17 cellular contexts compared by ENCODE assay signal in genomic region chr19:34904846-34905527, GRCh38. TPM values are rescaled to one million over a fixed set of nuclear protein-coding genes. Genes with fewer than 3 reads are reported as not detected.
DNase-seq lines count a peak whose midpoint lies in the region; ATAC-seq and TF ChIP-seq lines count a peak whose summit lies in the region.
"Had no signal": no experiment of that assay in that cellular context is flagged by ENCODE, and none has a peak within 500 bp of the region (broad histone marks: within the 10 kb centered on the region; RNA-seq: fewer than 3 reads in every experiment).

No MANE protein-coding gene starts in this region.

- peaks cover 2% of the 10 kb centered on the region for H3K36me3 Mint-ChIP-seq in T-helper 1 cell treated with Interleukin-12 subunit alpha and Interleukin-12 subunit beta and Interleukin-4 antibody, amounts not matched to agents 30 μg/mL and 1 μg/mL, for 36 hours (ENCODE audit: low read depth)
- no peaks in the 10 kb centered on the region for H3K36me3 Mint-ChIP-seq in brain

- no peak overlapping the region for H4K8ac ChIP-seq in mesendoderm (ENCODE audit: low read depth, low read length)

- no peaks in the 10 kb centered on the region for H3K79me1 ChIP-seq in mesendoderm (ENCODE audit: low read length)

- peak overlapping the region; percentile 10 for H3K4me3 ChIP-seq in mesendoderm (ENCODE audit: low read length)
- H3K4me3 ChIP-seq: gastrocnemius medialis, PC-9 had no signal

- ATAC-seq in HG03342 (IDR thresholded peaks at IDR 0.05; ENCODE audit: unreplicated experiment) (no peak), GM18498 (IDR thresholded peaks at IDR 0.05; ENCODE audit: unreplicated experiment) (no peak)
- ATAC-seq: gastrocnemius medialis, left colon, sciatic nerve had no signal

- no peak overlapping the region for H4K5ac ChIP-seq in mesendoderm (ENCODE audit: low read length)

- peaks cover 17% of the 10 kb centered on the region for H3K9me3 Mint-ChIP-seq in T-helper 1 cell treated with Interleukin-12 subunit alpha and Interleukin-12 subunit beta and Interleukin-4 antibody, amounts not matched to agents 30 μg/mL and 1 μg/mL, for 36 hours
- peaks cover 0 to 9% (median 2%) of the 10 kb centered on the region in 5 experiments for H3K9me3 Mint-ChIP-seq in brain

- no peak overlapping the region for H3K4me3 Mint-ChIP-seq in T-helper 1 cell treated with Interleukin-12 subunit alpha and Interleukin-12 subunit beta and Interleukin-4 antibody, amounts not matched to agents 30 μg/mL and 1 μg/mL, for 36 hours
- peak overlapping the region in 3 of 5 experiments; percentile 33 to 51 (median 49) for H3K4me3 Mint-ChIP-seq in brain

- no peak overlapping the region for H3K4ac ChIP-seq in mesendoderm (ENCODE audit: low read depth, low read length)

- no CpG with 5 or more reads among the region's 53 CpGs for WGBS in mesendoderm (ENCODE audit: extremely low coverage, insufficient coverage, low lambda C conversion rate)

- no peak overlapping the region for H2BK15ac ChIP-seq in mesendoderm (replicated peaks; ENCODE audit: low read depth)

- peak overlapping the region; percentile 58 for H3K4me2 ChIP-seq in mesendoderm (ENCODE audit: low read length)
- H3K4me2 ChIP-seq: PC-9 had no signal

- no peak for TF ChIP-seq CTCF in brain (conservative IDR thresholded peaks at IDR 0.05)

- no peak overlapping the region for H3K27ac ChIP-seq in mesendoderm (ENCODE audit: low read depth, low read length)
- H3K27ac ChIP-seq: gastrocnemius medialis, PC-9 had no signal

- peaks cover 3% of the 10 kb centered on the region for H3K4me1 Mint-ChIP-seq in T-helper 1 cell treated with Interleukin-12 subunit alpha and Interleukin-12 subunit beta and Interleukin-4 antibody, amounts not matched to agents 30 μg/mL and 1 μg/mL, for 36 hours (ENCODE audit: low read depth)
- no peaks in the 10 kb centered on the region for H3K4me1 Mint-ChIP-seq in brain

- no peaks in the 10 kb centered on the region for H3K79me2 ChIP-seq in mesendoderm (ENCODE audit: control insufficient read depth, insufficient read depth, low read length)

- H2BK5ac ChIP-seq in mesendoderm (ENCODE audit: low read length): no peak overlapping the region

- H3K27me3 Mint-ChIP-seq in T-helper 1 cell treated with Interleukin-12 subunit alpha and Interleukin-12 subunit beta and Interleukin-4 antibody, amounts not matched to agents 30 μg/mL and 1 μg/mL, for 36 hours (ENCODE audit: low read depth): peaks cover 28% of the 10 kb centered on the region
- H3K27me3 Mint-ChIP-seq in brain: peaks cover 57% of the 10 kb centered on the region

- H3K27me3 ChIP-seq in mesendoderm (ENCODE audit: insufficient read depth, low read length, poor library complexity): peaks cover 9% of the 10 kb centered on the region

- H2BK120ac ChIP-seq in mesendoderm (ENCODE audit: low read depth, low read length): no peak overlapping the region

- no peak overlapping the region for H2AK5ac ChIP-seq in mesendoderm (ENCODE audit: low read length)

- H3K27ac Mint-ChIP-seq in T-helper 1 cell treated with Interleukin-12 subunit alpha and Interleukin-12 subunit beta and Interleukin-4 antibody, amounts not matched to agents 30 μg/mL and 1 μg/mL, for 36 hours: peak overlapping the region; percentile 53
- no peak overlapping the region for H3K27ac Mint-ChIP-seq in brain
- H3K27ac Mint-ChIP-seq: naive B cell had no signal

- H3K56ac ChIP-seq in mesendoderm (ENCODE audit: low read length): peak overlapping the region; percentile 67

- DNase-seq in T-helper 1 cell (no peak), ELF-1 (ENCODE audit: low read depth, low spot score) (peak; percentile 49), mesendoderm (peak; percentile 31), SK-N-DZ (ENCODE audit: low spot score) (no peak)
- DNase-seq: activated CD4-positive, alpha-beta T cell treated with anti-CD3 and anti-CD28 coated beads for 4 hours; activated effector memory CD4-positive, alpha-beta T cell treated with anti-CD3 and anti-CD28 coated beads, Interleukin-2, amount 50 U/mL, for 16 hours; gastrocnemius medialis; left colon; naive B cell; NCI-H1417 treated with DMSO at 0.1 percent for 48 hours; PC-9; stimulated activated naive CD4-positive, alpha-beta T cell treated with Interleukin-2 at 50 U/mL for 16 hours had no signal

- H3K9ac ChIP-seq in mesendoderm (ENCODE audit: low read length): peak overlapping the region; percentile 54

- peak overlapping the region; percentile 89 for H3K23ac ChIP-seq in mesendoderm (ENCODE audit: low read length)

- H3K18ac ChIP-seq in mesendoderm (ENCODE audit: low read length): no peak overlapping the region

- H3K4me1 ChIP-seq in mesendoderm (ENCODE audit: control insufficient read depth, low read depth, low read length): no peaks in the 10 kb centered on the region
- H3K4me1 ChIP-seq: gastrocnemius medialis had no signal

- H3K36me3 ChIP-seq in mesendoderm (ENCODE audit: control insufficient read depth, insufficient read depth, low read length): no peaks in the 10 kb centered on the region
- H3K36me3 ChIP-seq: gastrocnemius medialis had no signal

RNA-seq across cellular contexts. Expression of gene ZNF30, which starts 21.7 kb away (rescaled TPM):
- polyA plus RNA-seq in brain (ENCODE audit: insufficient read depth, low read depth, low replicate concordance): 0.95 TPM
- 3.2 TPM for polyA plus RNA-seq in mesendoderm (2013, experiment 1 of 2)
- 3.3 TPM for polyA plus RNA-seq in mesendoderm (2013, experiment 2 of 2)
- polyA plus RNA-seq in SK-N-DZ (2014; cell fraction: cytosol; rRNA removed): 5.3 and 6.1 TPM in 2 replicates
- 5.1 and 5.2 TPM in 2 replicates for polyA plus RNA-seq in SK-N-DZ (2014; cell fraction: nucleus; rRNA removed)

RNA-seq across cellular contexts. Expression of gene ZNF792, which starts 59.0 kb away (rescaled TPM):
- 0.31 TPM for polyA plus RNA-seq in brain (ENCODE audit: insufficient read depth, low read depth, low replicate concordance)
- polyA plus RNA-seq in mesendoderm (2013, experiment 1 of 2): 5.9 TPM
- polyA plus RNA-seq in mesendoderm (2013, experiment 2 of 2): 5.5 TPM
- polyA plus RNA-seq in SK-N-DZ (2014; cell fraction: cytosol; rRNA removed): 1.8 and 2.3 TPM in 2 replicates
- 2.4 and 2.8 TPM in 2 replicates for polyA plus RNA-seq in SK-N-DZ (2014; cell fraction: nucleus; rRNA removed)

Comparison
In these comparisons a context has a peak if more than half of its experiments do, and no peak if none do; other contexts are left out.
1. DNase-seq: peak in ELF-1 (single experiment) and mesendoderm (single experiment); none in T-helper 1 cell (0 of 5) and SK-N-DZ (single experiment).